In genomic region chr17:78240839-78241238, GRCh38 we compare ENCODE assay signal across 1 cellular context.
TF ChIP-seq lines count a peak whose summit lies in the region.

No MANE protein-coding gene starts in this region.

TF ChIP-seq in HepG2, 621 proteins besides CTCF, POLR2A, EP300 and RAD21 (continued from another document):
- TF ChIP-seq, protein P1, sequence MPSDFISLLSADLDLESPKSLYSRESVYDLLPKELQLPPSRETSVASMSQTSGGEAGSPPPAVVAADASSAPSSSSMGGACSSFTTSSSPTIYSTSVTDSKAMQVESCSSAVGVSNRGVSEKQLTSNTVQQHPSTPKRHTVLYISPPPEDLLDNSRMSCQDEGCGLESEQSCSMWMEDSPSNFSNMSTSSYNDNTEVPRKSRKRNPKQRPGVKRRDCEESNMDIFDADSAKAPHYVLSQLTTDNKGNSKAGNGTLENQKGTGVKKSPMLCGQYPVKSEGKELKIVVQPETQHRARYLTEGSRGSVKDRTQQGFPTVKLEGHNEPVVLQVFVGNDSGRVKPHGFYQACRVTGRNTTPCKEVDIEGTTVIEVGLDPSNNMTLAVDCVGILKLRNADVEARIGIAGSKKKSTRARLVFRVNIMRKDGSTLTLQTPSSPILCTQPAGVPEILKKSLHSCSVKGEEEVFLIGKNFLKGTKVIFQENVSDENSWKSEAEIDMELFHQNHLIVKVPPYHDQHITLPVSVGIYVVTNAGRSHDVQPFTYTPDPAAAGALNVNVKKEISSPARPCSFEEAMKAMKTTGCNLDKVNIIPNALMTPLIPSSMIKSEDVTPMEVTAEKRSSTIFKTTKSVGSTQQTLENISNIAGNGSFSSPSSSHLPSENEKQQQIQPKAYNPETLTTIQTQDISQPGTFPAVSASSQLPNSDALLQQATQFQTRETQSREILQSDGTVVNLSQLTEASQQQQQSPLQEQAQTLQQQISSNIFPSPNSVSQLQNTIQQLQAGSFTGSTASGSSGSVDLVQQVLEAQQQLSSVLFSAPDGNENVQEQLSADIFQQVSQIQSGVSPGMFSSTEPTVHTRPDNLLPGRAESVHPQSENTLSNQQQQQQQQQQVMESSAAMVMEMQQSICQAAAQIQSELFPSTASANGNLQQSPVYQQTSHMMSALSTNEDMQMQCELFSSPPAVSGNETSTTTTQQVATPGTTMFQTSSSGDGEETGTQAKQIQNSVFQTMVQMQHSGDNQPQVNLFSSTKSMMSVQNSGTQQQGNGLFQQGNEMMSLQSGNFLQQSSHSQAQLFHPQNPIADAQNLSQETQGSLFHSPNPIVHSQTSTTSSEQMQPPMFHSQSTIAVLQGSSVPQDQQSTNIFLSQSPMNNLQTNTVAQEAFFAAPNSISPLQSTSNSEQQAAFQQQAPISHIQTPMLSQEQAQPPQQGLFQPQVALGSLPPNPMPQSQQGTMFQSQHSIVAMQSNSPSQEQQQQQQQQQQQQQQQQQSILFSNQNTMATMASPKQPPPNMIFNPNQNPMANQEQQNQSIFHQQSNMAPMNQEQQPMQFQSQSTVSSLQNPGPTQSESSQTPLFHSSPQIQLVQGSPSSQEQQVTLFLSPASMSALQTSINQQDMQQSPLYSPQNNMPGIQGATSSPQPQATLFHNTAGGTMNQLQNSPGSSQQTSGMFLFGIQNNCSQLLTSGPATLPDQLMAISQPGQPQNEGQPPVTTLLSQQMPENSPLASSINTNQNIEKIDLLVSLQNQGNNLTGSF (CRISPR knock-in tag; IDR thresholded peaks at IDR 0.05), result no peak
- no peak for TF ChIP-seq ZNF580 (CRISPR knock-in tag; IDR thresholded peaks at IDR 0.05; ENCODE audit: borderline replicate concordance, low read depth)
- no peak for TF ChIP-seq TAF1 (CRISPR knock-in tag; IDR thresholded peaks at IDR 0.05)
- TF ChIP-seq IRF2 (CRISPR knock-in tag; IDR thresholded peaks at IDR 0.05), result no peak
- TF ChIP-seq TSC22D2 (CRISPR knock-in tag; IDR thresholded peaks at IDR 0.05; ENCODE audit: borderline replicate concordance), result no peak
- no peak for TF ChIP-seq CBX1 (IDR thresholded peaks at IDR 0.05; ENCODE audit: low read depth)
- no peak for TF ChIP-seq HNRNPUL1 (IDR thresholded peaks at IDR 0.05; ENCODE audit: low read depth, low read length)
- no peak for TF ChIP-seq ZZZ3 (CRISPR knock-in tag; IDR thresholded peaks at IDR 0.05; ENCODE audit: borderline replicate concordance)
- TF ChIP-seq ZSCAN31 (CRISPR knock-in tag; IDR thresholded peaks at IDR 0.05; ENCODE audit: low read depth), result 0 out of 2 replicates have a peak, but pooled peaks have one; percentile 41
- no peak for TF ChIP-seq RFX1 (IDR thresholded peaks at IDR 0.05)
- no peak for TF ChIP-seq ZNF335 (CRISPR knock-in tag; IDR thresholded peaks at IDR 0.05)
- TF ChIP-seq CREM (IDR thresholded peaks at IDR 0.05), result no peak
- no peak for TF ChIP-seq CREM (CRISPR knock-in tag; IDR thresholded peaks at IDR 0.05)
- no peak for TF ChIP-seq SMAD9 (CRISPR knock-in tag; IDR thresholded peaks at IDR 0.05)
- no peak for TF ChIP-seq RNF219 (CRISPR knock-in tag; IDR thresholded peaks at IDR 0.05)
- TF ChIP-seq ZNF224 (CRISPR knock-in tag; IDR thresholded peaks at IDR 0.05), result 0 out of 2 replicates have a peak, but pooled peaks have one; percentile 19
- TF ChIP-seq, protein P2, sequence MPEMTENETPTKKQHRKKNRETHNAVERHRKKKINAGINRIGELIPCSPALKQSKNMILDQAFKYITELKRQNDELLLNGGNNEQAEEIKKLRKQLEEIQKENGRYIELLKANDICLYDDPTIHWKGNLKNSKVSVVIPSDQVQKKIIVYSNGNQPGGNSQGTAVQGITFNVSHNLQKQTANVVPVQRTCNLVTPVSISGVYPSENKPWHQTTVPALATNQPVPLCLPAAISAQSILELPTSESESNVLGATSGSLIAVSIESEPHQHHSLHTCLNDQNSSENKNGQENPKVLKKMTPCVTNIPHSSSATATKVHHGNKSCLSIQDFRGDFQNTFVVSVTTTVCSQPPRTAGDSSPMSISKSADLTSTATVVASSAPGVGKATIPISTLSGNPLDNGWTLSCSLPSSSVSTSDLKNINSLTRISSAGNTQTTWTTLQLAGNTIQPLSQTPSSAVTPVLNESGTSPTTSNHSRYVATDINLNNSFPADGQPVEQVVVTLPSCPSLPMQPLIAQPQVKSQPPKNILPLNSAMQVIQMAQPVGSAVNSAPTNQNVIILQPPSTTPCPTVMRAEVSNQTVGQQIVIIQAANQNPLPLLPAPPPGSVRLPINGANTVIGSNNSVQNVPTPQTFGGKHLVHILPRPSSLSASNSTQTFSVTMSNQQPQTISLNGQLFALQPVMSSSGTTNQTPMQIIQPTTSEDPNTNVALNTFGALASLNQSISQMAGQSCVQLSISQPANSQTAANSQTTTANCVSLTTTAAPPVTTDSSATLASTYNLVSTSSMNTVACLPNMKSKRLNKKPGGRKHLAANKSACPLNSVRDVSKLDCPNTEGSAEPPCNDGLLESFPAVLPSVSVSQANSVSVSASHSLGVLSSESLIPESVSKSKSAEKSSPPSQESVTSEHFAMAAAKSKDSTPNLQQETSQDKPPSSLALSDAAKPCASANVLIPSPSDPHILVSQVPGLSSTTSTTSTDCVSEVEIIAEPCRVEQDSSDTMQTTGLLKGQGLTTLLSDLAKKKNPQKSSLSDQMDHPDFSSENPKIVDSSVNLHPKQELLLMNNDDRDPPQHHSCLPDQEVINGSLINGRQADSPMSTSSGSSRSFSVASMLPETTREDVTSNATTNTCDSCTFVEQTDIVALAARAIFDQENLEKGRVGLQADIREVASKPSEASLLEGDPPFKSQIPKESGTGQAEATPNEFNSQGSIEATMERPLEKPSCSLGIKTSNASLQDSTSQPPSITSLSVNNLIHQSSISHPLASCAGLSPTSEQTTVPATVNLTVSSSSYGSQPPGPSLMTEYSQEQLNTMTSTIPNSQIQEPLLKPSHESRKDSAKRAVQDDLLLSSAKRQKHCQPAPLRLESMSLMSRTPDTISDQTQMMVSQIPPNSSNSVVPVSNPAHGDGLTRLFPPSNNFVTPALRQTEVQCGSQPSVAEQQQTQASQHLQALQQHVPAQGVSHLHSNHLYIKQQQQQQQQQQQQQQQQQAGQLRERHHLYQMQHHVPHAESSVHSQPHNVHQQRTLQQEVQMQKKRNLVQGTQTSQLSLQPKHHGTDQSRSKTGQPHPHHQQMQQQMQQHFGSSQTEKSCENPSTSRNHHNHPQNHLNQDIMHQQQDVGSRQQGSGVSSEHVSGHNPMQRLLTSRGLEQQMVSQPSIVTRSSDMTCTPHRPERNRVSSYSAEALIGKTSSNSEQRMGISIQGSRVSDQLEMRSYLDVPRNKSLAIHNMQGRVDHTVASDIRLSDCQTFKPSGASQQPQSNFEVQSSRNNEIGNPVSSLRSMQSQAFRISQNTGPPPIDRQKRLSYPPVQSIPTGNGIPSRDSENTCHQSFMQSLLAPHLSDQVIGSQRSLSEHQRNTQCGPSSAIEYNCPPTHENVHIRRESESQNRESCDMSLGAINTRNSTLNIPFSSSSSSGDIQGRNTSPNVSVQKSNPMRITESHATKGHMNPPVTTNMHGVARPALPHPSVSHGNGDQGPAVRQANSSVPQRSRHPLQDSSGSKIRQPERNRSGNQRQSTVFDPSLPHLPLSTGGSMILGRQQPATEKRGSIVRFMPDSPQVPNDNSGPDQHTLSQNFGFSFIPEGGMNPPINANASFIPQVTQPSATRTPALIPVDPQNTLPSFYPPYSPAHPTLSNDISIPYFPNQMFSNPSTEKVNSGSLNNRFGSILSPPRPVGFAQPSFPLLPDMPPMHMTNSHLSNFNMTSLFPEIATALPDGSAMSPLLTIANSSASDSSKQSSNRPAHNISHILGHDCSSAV (CRISPR knock-in tag; IDR thresholded peaks at IDR 0.05; ENCODE audit: borderline replicate concordance), result no peak
- no peak for TF ChIP-seq ZNF232 (CRISPR knock-in tag; IDR thresholded peaks at IDR 0.05; ENCODE audit: borderline replicate concordance)
- peak; percentile 23; the same call in 1 of the 2 replicates for TF ChIP-seq EED (CRISPR knock-in tag; IDR thresholded peaks at IDR 0.05)
- TF ChIP-seq MBNL3 (CRISPR knock-in tag; conservative IDR thresholded peaks at IDR 0.05), result no peak
- TF ChIP-seq MTA1 (CRISPR knock-in tag; IDR thresholded peaks at IDR 0.05; ENCODE audit: borderline replicate concordance), result no peak
- TF ChIP-seq POGZ (CRISPR knock-in tag; IDR thresholded peaks at IDR 0.05), result no peak
- no peak for TF ChIP-seq THAP11 (CRISPR knock-in tag; IDR thresholded peaks at IDR 0.05)
